ENCODE assay signal across 10 cellular contexts in genomic region chr20:310645-311044, GRCh38. TPM values are rescaled to one million over a fixed set of nuclear protein-coding genes. Genes with fewer than 3 reads are reported as not detected.
A peak's percentile ranks its signal among the peaks of the same experiment; 100 is the strongest.
DNase-seq lines count a peak whose midpoint lies in the region; ATAC-seq and FAIRE-seq lines count a peak whose summit lies in the region.
"Had no signal": no experiment of that assay in that cellular context is flagged by ENCODE, and none has a peak within 500 bp of the region (broad histone marks: within the 10 kb centered on the region; RNA-seq: fewer than 3 reads in every experiment).

No MANE protein-coding gene starts in this region.

- peaks cover 14% of the 10 kb centered on the region for H3K4me1 Mint-ChIP-seq in T-helper 1 cell treated with Interleukin-12 subunit alpha and Interleukin-12 subunit beta and Interleukin-4 antibody, amounts not matched to agents 30 μg/mL and 1 μg/mL, for 36 hours (ENCODE audit: low read depth)
- peaks cover 20% of the 10 kb centered on the region for H3K4me1 Mint-ChIP-seq in activated T-helper 1 cell treated with anti-CD3 and anti-CD28 coated beads, Interleukin-12 subunit alpha, Interleukin-12 subunit beta, Interleukin-2, Interleukin-4 antibody, amounts not matched to agents 30 ng/mL and 10 ng/mL and 1 ng/mL, durations not matched to agents 14 hours and 24 hours and 36 hours (ENCODE audit: low read depth)
- H3K4me1 Mint-ChIP-seq in stimulated activated memory B cell treated with anti-CD40 and anti-IgM and Interleukin-4, amounts not matched to agents 10 μg/mL and 1 μg/mL and 100 μg/mL, for 72 hours, result peaks cover 13% of the 10 kb centered on the region

- intact Hi-C loops in activated T-helper 1 cell treated with anti-CD3 and anti-CD28 coated beads, Interleukin-12 subunit alpha, Interleukin-12 subunit beta, Interleukin-2, Interleukin-4 antibody, amounts not matched to agents 30 ng/mL and 10 ng/mL and 1 ng/mL, durations not matched to agents 14 hours and 24 hours and 36 hours (cut with micrococcal nuclease), result loop anchor here (1.0 kb wide), 3 partner anchors 13 to 20 kb away; partner anchors contain the start of genes C20orf96, SOX12 and ZCCHC3

- no peaks in the 10 kb centered on the region for H3K27me3 Mint-ChIP-seq in T-helper 1 cell treated with Interleukin-12 subunit alpha and Interleukin-12 subunit beta and Interleukin-4 antibody, amounts not matched to agents 30 μg/mL and 1 μg/mL, for 36 hours (ENCODE audit: low read depth)
- H3K27me3 Mint-ChIP-seq in activated T-helper 1 cell treated with anti-CD3 and anti-CD28 coated beads, Interleukin-12 subunit alpha, Interleukin-12 subunit beta, Interleukin-2, Interleukin-4 antibody, amounts not matched to agents 30 ng/mL and 10 ng/mL and 1 ng/mL, durations not matched to agents 14 hours and 24 hours and 36 hours (ENCODE audit: insufficient read depth), result peaks cover 3% of the 10 kb centered on the region
- H3K27me3 Mint-ChIP-seq in stimulated activated memory B cell treated with anti-CD40 and anti-IgM and Interleukin-4, amounts not matched to agents 10 μg/mL and 1 μg/mL and 100 μg/mL, for 72 hours, result no peaks in the 10 kb centered on the region

- FAIRE-seq in islet of Langerhans (lab: Jason Lieb, UNC), result peak; percentile 93
- FAIRE-seq: RCC 7860 had no signal

- no peak for ATAC-seq in stimulated activated memory B cell treated with anti-CD40 and anti-IgM and Interleukin-4, amounts not matched to agents 10 μg/mL and 1 μg/mL and 100 μg/mL, for 72 hours
- no peak for ATAC-seq in GM18498 (IDR thresholded peaks at IDR 0.05; ENCODE audit: unreplicated experiment)

- DNase-seq in T-helper 1 cell, result no peak
- DNase-seq in activated T-helper 1 cell treated with anti-CD3 and anti-CD28 coated beads, Interleukin-12 subunit alpha, Interleukin-12 subunit beta, Interleukin-2, Interleukin-4 antibody, amounts not matched to agents 30 ng/mL and 10 ng/mL and 1 ng/mL, durations not matched to agents 14 hours and 24 hours and 36 hours (ENCODE audit: low spot score), result no peak
- no peak for DNase-seq in GDM1 (lab: John Stamatoyannopoulos, UW)
- no peak for DNase-seq in SHP77 treated with DMSO at 0.1 percent for 48 hours (lab: John Stamatoyannopoulos, UW)

- H3K9me3 Mint-ChIP-seq in T-helper 1 cell treated with Interleukin-12 subunit alpha and Interleukin-12 subunit beta and Interleukin-4 antibody, amounts not matched to agents 30 μg/mL and 1 μg/mL, for 36 hours, result no peaks in the 10 kb centered on the region
- H3K9me3 Mint-ChIP-seq in activated T-helper 1 cell treated with anti-CD3 and anti-CD28 coated beads, Interleukin-12 subunit alpha, Interleukin-12 subunit beta, Interleukin-2, Interleukin-4 antibody, amounts not matched to agents 30 ng/mL and 10 ng/mL and 1 ng/mL, durations not matched to agents 14 hours and 24 hours and 36 hours, result no peaks in the 10 kb centered on the region
- peaks cover 5% of the 10 kb centered on the region for H3K9me3 Mint-ChIP-seq in stimulated activated memory B cell treated with anti-CD40 and anti-IgM and Interleukin-4, amounts not matched to agents 10 μg/mL and 1 μg/mL and 100 μg/mL, for 72 hours

- peak overlapping the region; percentile 77 for H3K4me3 Mint-ChIP-seq in T-helper 1 cell treated with Interleukin-12 subunit alpha and Interleukin-12 subunit beta and Interleukin-4 antibody, amounts not matched to agents 30 μg/mL and 1 μg/mL, for 36 hours
- peak overlapping the region; percentile 81 for H3K4me3 Mint-ChIP-seq in activated T-helper 1 cell treated with anti-CD3 and anti-CD28 coated beads, Interleukin-12 subunit alpha, Interleukin-12 subunit beta, Interleukin-2, Interleukin-4 antibody, amounts not matched to agents 30 ng/mL and 10 ng/mL and 1 ng/mL, durations not matched to agents 14 hours and 24 hours and 36 hours
- H3K4me3 Mint-ChIP-seq in stimulated activated memory B cell treated with anti-CD40 and anti-IgM and Interleukin-4, amounts not matched to agents 10 μg/mL and 1 μg/mL and 100 μg/mL, for 72 hours, result peak overlapping the region; percentile 75

- peak overlapping the region; percentile 84 for H3K27ac Mint-ChIP-seq in T-helper 1 cell treated with Interleukin-12 subunit alpha and Interleukin-12 subunit beta and Interleukin-4 antibody, amounts not matched to agents 30 μg/mL and 1 μg/mL, for 36 hours
- no peak overlapping the region for H3K27ac Mint-ChIP-seq in activated T-helper 1 cell treated with anti-CD3 and anti-CD28 coated beads, Interleukin-12 subunit alpha, Interleukin-12 subunit beta, Interleukin-2, Interleukin-4 antibody, amounts not matched to agents 30 ng/mL and 10 ng/mL and 1 ng/mL, durations not matched to agents 14 hours and 24 hours and 36 hours
- peak overlapping the region; percentile 53 for H3K27ac Mint-ChIP-seq in stimulated activated memory B cell treated with anti-CD40 and anti-IgM and Interleukin-4, amounts not matched to agents 10 μg/mL and 1 μg/mL and 100 μg/mL, for 72 hours

- H3K36me3 Mint-ChIP-seq in T-helper 1 cell treated with Interleukin-12 subunit alpha and Interleukin-12 subunit beta and Interleukin-4 antibody, amounts not matched to agents 30 μg/mL and 1 μg/mL, for 36 hours (ENCODE audit: low read depth), result no peaks in the 10 kb centered on the region
- H3K36me3 Mint-ChIP-seq in activated T-helper 1 cell treated with anti-CD3 and anti-CD28 coated beads, Interleukin-12 subunit alpha, Interleukin-12 subunit beta, Interleukin-2, Interleukin-4 antibody, amounts not matched to agents 30 ng/mL and 10 ng/mL and 1 ng/mL, durations not matched to agents 14 hours and 24 hours and 36 hours (ENCODE audit: low read depth), result no peaks in the 10 kb centered on the region
- H3K36me3 Mint-ChIP-seq in stimulated activated memory B cell treated with anti-CD40 and anti-IgM and Interleukin-4, amounts not matched to agents 10 μg/mL and 1 μg/mL and 100 μg/mL, for 72 hours, result no peaks in the 10 kb centered on the region

RNA-seq across cellular contexts. Expression of gene ZCCHC3, which starts 13.3 kb away (rescaled TPM):
- total RNA-seq in activated T-helper 1 cell treated with anti-CD3 and anti-CD28 coated beads, Interleukin-12 subunit alpha, Interleukin-12 subunit beta, Interleukin-2, Interleukin-4 antibody, amounts not matched to agents 30 ng/mL and 10 ng/mL and 1 ng/mL, durations not matched to agents 14 hours and 24 hours and 36 hours, result 25.9 TPM in 2 replicates

RNA-seq across cellular contexts. Expression of gene SOX12, which starts 14.7 kb away (rescaled TPM):
- 7.4 and 7.6 TPM in 2 replicates for total RNA-seq in activated T-helper 1 cell treated with anti-CD3 and anti-CD28 coated beads, Interleukin-12 subunit alpha, Interleukin-12 subunit beta, Interleukin-2, Interleukin-4 antibody, amounts not matched to agents 30 ng/mL and 10 ng/mL and 1 ng/mL, durations not matched to agents 14 hours and 24 hours and 36 hours

RNA-seq across cellular contexts. Expression of gene C20orf96, which starts 20.1 kb away (rescaled TPM):
- 4.3 and 4.7 TPM in 2 replicates for total RNA-seq in activated T-helper 1 cell treated with anti-CD3 and anti-CD28 coated beads, Interleukin-12 subunit alpha, Interleukin-12 subunit beta, Interleukin-2, Interleukin-4 antibody, amounts not matched to agents 30 ng/mL and 10 ng/mL and 1 ng/mL, durations not matched to agents 14 hours and 24 hours and 36 hours

RNA-seq across cellular contexts. Expression of gene NRSN2, which starts 36.3 kb away (rescaled TPM):
- total RNA-seq in activated T-helper 1 cell treated with anti-CD3 and anti-CD28 coated beads, Interleukin-12 subunit alpha, Interleukin-12 subunit beta, Interleukin-2, Interleukin-4 antibody, amounts not matched to agents 30 ng/mL and 10 ng/mL and 1 ng/mL, durations not matched to agents 14 hours and 24 hours and 36 hours, result 5.1 and 6.5 TPM in 2 replicates

RNA-seq across cellular contexts. Expression of gene DEFB132, which starts 53.1 kb away (rescaled TPM):
- total RNA-seq in activated T-helper 1 cell treated with anti-CD3 and anti-CD28 coated beads, Interleukin-12 subunit alpha, Interleukin-12 subunit beta, Interleukin-2, Interleukin-4 antibody, amounts not matched to agents 30 ng/mL and 10 ng/mL and 1 ng/mL, durations not matched to agents 14 hours and 24 hours and 36 hours, result not detected in 2 replicates
- total RNA-seq: urinary bladder had no signal
